ENCODE assay signal across 11 cellular contexts in the genomic region with DNA sequence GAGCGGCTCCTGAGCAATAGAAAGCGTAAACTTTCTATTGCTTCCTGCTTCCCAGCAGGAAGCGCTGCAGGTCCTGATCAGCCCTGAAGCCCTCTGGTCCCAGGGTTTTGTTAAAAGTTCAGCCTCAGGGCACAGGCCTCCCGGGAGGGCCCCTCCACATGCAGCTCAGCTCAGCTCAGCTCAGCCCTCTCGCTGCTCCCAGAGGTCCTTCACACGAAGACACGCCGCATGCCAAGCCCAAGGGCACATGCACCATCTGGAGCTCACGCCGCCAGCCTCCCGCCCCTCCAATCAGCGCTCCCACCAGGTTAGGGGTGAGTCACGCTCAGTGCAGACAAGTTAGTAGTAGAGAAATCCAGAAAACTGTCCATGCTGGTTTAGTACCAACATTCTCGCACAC. TPM values are rescaled to one million over a fixed set of nuclear protein-coding genes. Genes with fewer than 3 reads are reported as not detected.
DNase-seq lines count a peak whose midpoint lies in the region; ATAC-seq and TF ChIP-seq lines count a peak whose summit lies in the region.
"Had no signal": no experiment of that assay in that cellular context is flagged by ENCODE, and none has a peak within 500 bp of the region (broad histone marks: within the 10 kb centered on the region; RNA-seq: fewer than 3 reads in every experiment).

No MANE protein-coding gene starts in this region.

- peaks cover 36% of the 10 kb centered on the region for H3K36me3 Mint-ChIP-seq in osteocyte (ENCODE audit: unreplicated experiment)

- no peaks in the 10 kb centered on the region for H3K27me3 Mint-ChIP-seq in osteocyte (ENCODE audit: unreplicated experiment)

- DNase-seq in DMS79 treated with DMSO at 0.1 percent for 48 hours (lab: John Stamatoyannopoulos, UW) (peak; percentile 42), RPMI7951 (ENCODE audit: low read depth) (peak; percentile 99), fibroblast of mammary gland (ENCODE audit: low read depth) (peak; percentile 76), osteocyte (ENCODE audit: extremely low spot score, unreplicated experiment) (peak; percentile 93), NCI-H748 (lab: John Stamatoyannopoulos, UW; ENCODE audit: unreplicated experiment) (no peak), NCI-H1092 treated with DMSO at 0.1 percent for 48 hours (lab: John Stamatoyannopoulos, UW) (no peak)
- no peak for DNase-seq in stimulated activated CD4-positive, alpha-beta T cell treated with anti-CD3 and anti-CD28 coated beads, Interleukin-2, amount 100 ng/mL, for 24 hours
- DNase-seq: hypothalamus had no signal

- peak overlapping the region; percentile 84 for H3K27ac Mint-ChIP-seq in osteocyte (ENCODE audit: unreplicated experiment)

- H3K9me3 Mint-ChIP-seq in osteocyte (ENCODE audit: unreplicated experiment), result no peaks in the 10 kb centered on the region

- TF ChIP-seq CTCF in fibroblast of mammary gland (conservative IDR thresholded peaks at IDR 0.05; ENCODE audit: control insufficient read depth, insufficient read depth, low read depth, low read length) (no peak), osteocyte (IDR thresholded peaks at IDR 0.05) (peak; percentile 11)

- no peak for ATAC-seq in GM19455 (IDR thresholded peaks at IDR 0.05; ENCODE audit: unreplicated experiment)
- ATAC-seq: K562 had no signal

- H3K4me3 Mint-ChIP-seq in osteocyte (ENCODE audit: unreplicated experiment), result peak overlapping the region; percentile 5

- no peak overlapping the region for H3K4me3 ChIP-seq in fibroblast of mammary gland (ENCODE audit: control insufficient read depth, low read depth, low read length)
- H3K4me3 ChIP-seq: K562, tibial artery had no signal

- peaks cover 74% of the 10 kb centered on the region for H3K4me1 Mint-ChIP-seq in osteocyte (ENCODE audit: unreplicated experiment)

RNA-seq across cellular contexts. Expression of gene TKT, which starts 12.7 kb away (rescaled TPM):
- 761 and 779 TPM in 2 replicates for total RNA-seq in RPMI7951 (2014; rRNA removed; shearing (Covaris generic))
- 480 and 494 TPM in 2 replicates for total RNA-seq in osteocyte

Comparison
In these comparisons a context has a peak if more than half of its experiments do, and no peak if none do; other contexts are left out.
1. DNase-seq: peak in DMS79 treated with DMSO at 0.1 percent for 48 hours (single experiment), RPMI7951 (single experiment), fibroblast of mammary gland (single experiment) and osteocyte (single experiment); none in NCI-H748 (single experiment), stimulated activated CD4-positive, alpha-beta T cell treated with anti-CD3 and anti-CD28 coated beads, Interleukin-2, amount 100 ng/mL, for 24 hours (0 of 2) and NCI-H1092 treated with DMSO at 0.1 percent for 48 hours (single experiment).